In the genomic region with DNA sequence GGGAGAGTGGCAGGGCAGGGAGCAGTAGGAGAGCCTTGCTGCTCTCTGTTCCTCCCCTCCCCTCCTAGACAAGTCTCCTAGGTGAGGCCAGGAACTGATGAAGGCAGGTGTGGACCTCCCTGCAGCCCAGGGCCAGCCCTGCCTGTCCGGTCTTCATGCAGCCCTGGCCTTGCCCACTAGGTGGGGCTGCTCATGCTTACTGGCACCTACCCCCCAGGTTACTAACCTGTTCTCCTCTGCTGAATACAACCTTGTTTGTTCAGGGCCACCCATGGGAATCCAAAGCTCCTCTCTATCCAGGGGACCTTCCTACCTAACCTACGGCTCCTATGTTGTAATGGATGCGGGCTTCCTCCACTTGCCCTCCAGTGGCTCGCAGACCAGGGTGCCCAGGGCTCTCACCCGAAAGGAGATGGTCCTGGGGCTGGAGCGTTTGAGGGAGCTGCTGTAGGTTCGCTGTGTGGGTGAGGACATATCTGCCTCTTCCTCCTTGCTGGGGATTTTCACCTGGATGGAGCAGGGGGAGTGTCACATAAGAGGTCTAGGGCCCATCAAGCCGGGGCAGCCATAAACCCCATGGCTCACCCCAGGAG, we compare ENCODE assay signal across 9 cellular contexts. TPM values are rescaled to one million over a fixed set of nuclear protein-coding genes. Genes with fewer than 3 reads are reported as not detected.
DNase-seq lines count a peak whose midpoint lies in the region; ATAC-seq, FAIRE-seq and TF ChIP-seq lines count a peak whose summit lies in the region.
"Had no signal": no experiment of that assay in that cellular context is flagged by ENCODE, and none has a peak within 500 bp of the region (broad histone marks: within the 10 kb centered on the region; RNA-seq: fewer than 3 reads in every experiment).

No MANE protein-coding gene starts in this region.

- 64 to 67% methylated on average over 7 to 8 of the region's 8 CpGs for WGBS in body of pancreas, 2 donors

- ATAC-seq in GM19372 (IDR thresholded peaks at IDR 0.05; ENCODE audit: low read depth, unreplicated experiment) (peak; percentile 53), RWPE2 (ENCODE audit: low read depth) (peak; percentile 71), body of pancreas (peak; percentile 92)
- ATAC-seq in stimulated activated naive CD8-positive, alpha-beta T cell treated with anti-CD3 and anti-CD28 coated beads, Interleukin-15, amount 100 ng/mL, for 72 hours, result peak; percentile 77

- no peaks in the 10 kb centered on the region for H3K9me3 Mint-ChIP-seq in stimulated activated naive CD8-positive, alpha-beta T cell treated with anti-CD3 and anti-CD28 coated beads, Interleukin-15, amount 100 ng/mL, for 72 hours

- H3K4me3 Mint-ChIP-seq in stimulated activated naive CD8-positive, alpha-beta T cell treated with anti-CD3 and anti-CD28 coated beads, Interleukin-15, amount 100 ng/mL, for 72 hours, result no peak overlapping the region

- H3K27ac ChIP-seq in RWPE2 (ENCODE audit: poor library complexity, severe bottlenecking) (peak overlapping the region; percentile 80), body of pancreas (peak overlapping the region in 2 of 4 donors; percentile 26 to 47)
- H3K27ac ChIP-seq: SK-N-MC had no signal

- no peak for TF ChIP-seq POLR2A in body of pancreas (IDR thresholded peaks at IDR 0.05)

- H3K9me3 ChIP-seq in RWPE2 (ENCODE audit: severe bottlenecking) (no peaks in the 10 kb centered on the region), body of pancreas (no peaks in the 10 kb centered on the region)

- H3K4me1 Mint-ChIP-seq in stimulated activated naive CD8-positive, alpha-beta T cell treated with anti-CD3 and anti-CD28 coated beads, Interleukin-15, amount 100 ng/mL, for 72 hours, result no peaks in the 10 kb centered on the region

- FAIRE-seq in D721Med (lab: Jason Lieb, UNC), result no peak

- no peak overlapping the region for H3K27ac Mint-ChIP-seq in stimulated activated naive CD8-positive, alpha-beta T cell treated with anti-CD3 and anti-CD28 coated beads, Interleukin-15, amount 100 ng/mL, for 72 hours

- intact Hi-C loops in body of pancreas (cut with DNase I), result no loop called here

- peak; percentile 68 for TF ChIP-seq CTCF in D721Med (IDR thresholded peaks at IDR 0.05; ENCODE audit: insufficient read depth, missing control alignments)
- TF ChIP-seq CTCF in RWPE2 (IDR thresholded peaks at IDR 0.05; ENCODE audit: poor library complexity, severe bottlenecking), result peak; percentile 88
- TF ChIP-seq CTCF in body of pancreas (IDR thresholded peaks at IDR 0.05), result peak; percentile 74 to 93 (median 88)

- H3K4me1 ChIP-seq in RWPE2 (ENCODE audit: insufficient read depth, poor library complexity, severe bottlenecking) (peaks cover 14% of the 10 kb centered on the region), body of pancreas (peaks cover 9% of the 10 kb centered on the region)

- H3K4me3 ChIP-seq in Jurkat, Clone E6-1 (ENCODE audit: low read length), result no peak overlapping the region
- H3K4me3 ChIP-seq in RWPE2 (ENCODE audit: severe bottlenecking) (no peak overlapping the region), body of pancreas (no peak overlapping the region)
- H3K4me3 ChIP-seq: SK-N-MC had no signal

- peaks cover 34% of the 10 kb centered on the region for H3K27me3 Mint-ChIP-seq in stimulated activated naive CD8-positive, alpha-beta T cell treated with anti-CD3 and anti-CD28 coated beads, Interleukin-15, amount 100 ng/mL, for 72 hours

- H3K36me3 ChIP-seq in RWPE2 (ENCODE audit: low read depth) (peaks cover 71% of the 10 kb centered on the region), body of pancreas (replicated peaks in 1 of 2; ENCODE audit: insufficient read depth in 1 of 2, low read depth in 2 of 2) (peaks cover 0 to 12% of the 10 kb centered on the region in 2 donors)

- H3K27me3 ChIP-seq in RWPE2 (ENCODE audit: insufficient read depth, poor library complexity, severe bottlenecking) (no peaks in the 10 kb centered on the region), body of pancreas (no peaks in the 10 kb centered on the region)

- DNase-seq in D721Med (ENCODE audit: insufficient read length, low spot score) (peak; percentile 86), RWPE2 (ENCODE audit: low spot score) (no peak), body of pancreas (peak; percentile 81 to 90 (median 84)), left kidney (ENCODE audit: low read depth, low spot score) (peak; percentile 82), MV-4-11 (lab: John Stamatoyannopoulos, UW) (no peak)
- DNase-seq in Jurkat, Clone E6-1 (ENCODE audit: low read depth, low spot score), result peak; percentile 8
- peak; percentile 45 to 53 for DNase-seq in stimulated activated naive CD8-positive, alpha-beta T cell treated with anti-CD3 and anti-CD28 coated beads, Interleukin-15, amount 100 ng/mL, for 72 hours

RNA-seq across cellular contexts. Expression of gene TNNT2, which starts 7.9 kb away (rescaled TPM):
- polyA plus RNA-seq in Jurkat, Clone E6-1 (2012; ENCODE audit: insufficient read depth, insufficient read length), result not detected
- 1 to 10 TPM in 1 of 2 donors, not detected in 1; 1.8 TPM for total RNA-seq in body of pancreas

RNA-seq across cellular contexts. Expression of gene LAD1, which starts 13.7 kb away (rescaled TPM):
- not detected for polyA plus RNA-seq in Jurkat, Clone E6-1 (2012; ENCODE audit: insufficient read depth, insufficient read length)
- 10 to 100 TPM; 46.1 to 54.7 TPM for total RNA-seq in body of pancreas

RNA-seq across cellular contexts. Expression of gene TNNI1, which starts 36.1 kb away (rescaled TPM):
- not detected for polyA plus RNA-seq in Jurkat, Clone E6-1 (2012; ENCODE audit: insufficient read depth, insufficient read length)
- total RNA-seq in body of pancreas, result not detected

Comparison
In these comparisons a context has a peak if more than half of its experiments do, and no peak if none do; other contexts are left out.
1. DNase-seq: peak in D721Med (single experiment), Jurkat, Clone E6-1 (single experiment), body of pancreas (4 of 4), left kidney (single experiment) and stimulated activated naive CD8-positive, alpha-beta T cell treated with anti-CD3 and anti-CD28 coated beads, Interleukin-15, amount 100 ng/mL, for 72 hours (2 of 2); none in RWPE2 (single experiment) and MV-4-11 (single experiment).
2. Peak in every context shown above with its lines, with median percentiles within 50 percentile points of each other: CTCF ChIP-seq and ATAC-seq.